ENCODE assay signal across 29 cellular contexts in genomic region chr11:61900251-61900650, GRCh38. TPM values are rescaled to one million over a fixed set of nuclear protein-coding genes. Genes with fewer than 3 reads are reported as not detected.
"Had no signal": no experiment of that assay in that cellular context is flagged by ENCODE, and none has a peak within 500 bp of the region (broad histone marks: within the 10 kb centered on the region; RNA-seq: fewer than 3 reads in every experiment).

No MANE protein-coding gene starts in this region.

- H3K4me1 ChIP-seq: adrenal gland, SJSA1 had no signal

- H3K4me3 Mint-ChIP-seq: activated CD4-positive, alpha-beta memory T cell treated with anti-CD3 and anti-CD28 coated beads, Interleukin-2, amount 10 ng/mL, durations not matched to agents 7 days and 5 days; activated CD4-positive, alpha-beta T cell treated with anti-CD3 and anti-CD28 coated beads, Interleukin-2, amount 10 ng/mL, durations not matched to agents 7 days and 5 days; activated naive CD4-positive, alpha-beta T cell treated with anti-CD3 and anti-CD28 coated beads, Interleukin-2, amount 10 ng/mL, durations not matched to agents 7 days and 5 days; activated naive CD8-positive, alpha-beta T cell treated with anti-CD3 and anti-CD28 coated beads for 36 hours; activated T-cell treated with anti-CD3 and anti-CD28 coated beads, Interleukin-2, amount 50 U/mL, for 72 hours; T-helper 17 cell had no signal

- H3K9me3 Mint-ChIP-seq: activated CD4-positive, alpha-beta memory T cell treated with anti-CD3 and anti-CD28 coated beads, Interleukin-2, amount 10 ng/mL, durations not matched to agents 7 days and 5 days; activated CD4-positive, alpha-beta T cell treated with anti-CD3 and anti-CD28 coated beads, Interleukin-2, amount 10 ng/mL, durations not matched to agents 7 days and 5 days; activated naive CD4-positive, alpha-beta T cell treated with anti-CD3 and anti-CD28 coated beads, Interleukin-2, amount 10 ng/mL, durations not matched to agents 7 days and 5 days; activated naive CD8-positive, alpha-beta T cell treated with anti-CD3 and anti-CD28 coated beads for 36 hours; activated T-cell treated with anti-CD3 and anti-CD28 coated beads, Interleukin-2, amount 50 U/mL, for 72 hours; activated T-helper 2 cell treated with anti-CD3 and anti-CD28 coated beads, Interferon-gamma antibody, Interleukin-2, Interleukin-4, amounts not matched to agents 10 μg/mL and 5 μg/mL and 100 μg/mL, durations not matched to agents 14 hours and 24 hours and 36 hours had no signal

- H3K4me2 ChIP-seq: KMS-11 had no signal

- DNase-seq: activated CD4-positive, alpha-beta memory T cell treated with anti-CD3 and anti-CD28 coated beads, Interleukin-2, amount 10 ng/mL, durations not matched to agents 7 days and 5 days; activated CD4-positive, alpha-beta T cell treated with anti-CD3 and anti-CD28 coated beads, Interleukin-2, amount 10 ng/mL, durations not matched to agents 7 days and 5 days; activated CD4-positive, CD25-positive, alpha-beta regulatory T cell; activated gamma-delta T cell treated with Interleukin-2 at 50 U/mL for 16 hours; activated naive CD4-positive, alpha-beta T cell treated with anti-CD3 and anti-CD28 coated beads, Interleukin-2, amount 10 ng/mL, durations not matched to agents 7 days and 5 days; activated naive CD8-positive, alpha-beta T cell treated with anti-CD3 and anti-CD28 coated beads for 36 hours; activated T-cell treated with anti-CD3 and anti-CD28 coated beads for 4 hours; activated T-cell treated with anti-CD3 and anti-CD28 coated beads, Interleukin-2, amount 50 U/mL, for 72 hours; adrenal gland; anterior cingulate cortex; central memory CD4-positive, alpha-beta T cell; MG63; MV-4-11; NCI-H1105; NCI-H1436; NCI-H1694 treated with DMSO at 0.1 percent for 48 hours; NCI-H2081; NCI-H524; Peyer's patch; SHP77; T-helper 17 cell; T-helper 9 cell had no signal

- H3K27ac Mint-ChIP-seq: activated CD4-positive, alpha-beta memory T cell treated with anti-CD3 and anti-CD28 coated beads, Interleukin-2, amount 10 ng/mL, durations not matched to agents 7 days and 5 days; activated CD4-positive, alpha-beta T cell treated with anti-CD3 and anti-CD28 coated beads, Interleukin-2, amount 10 ng/mL, durations not matched to agents 7 days and 5 days; activated naive CD8-positive, alpha-beta T cell treated with anti-CD3 and anti-CD28 coated beads for 36 hours; activated T-cell treated with anti-CD3 and anti-CD28 coated beads, Interleukin-2, amount 50 U/mL, for 72 hours; activated T-helper 2 cell treated with anti-CD3 and anti-CD28 coated beads, Interferon-gamma antibody, Interleukin-2, Interleukin-4, amounts not matched to agents 10 μg/mL and 5 μg/mL and 100 μg/mL, durations not matched to agents 14 hours and 24 hours and 36 hours; T-helper 17 cell had no signal

- H3K27me3 ChIP-seq: adrenal gland, MG63, Peyer's patch, SJSA1 had no signal

- H3K4me3 ChIP-seq: adrenal gland, MG63, Peyer's patch, SJSA1 had no signal

- H3K27ac ChIP-seq: adrenal gland, KMS-11, Peyer's patch, SJSA1, VCaP had no signal

- ATAC-seq: activated T-cell treated with anti-CD3 and anti-CD28 coated beads, Interleukin-2, amount 50 U/mL, for 72 hours; SK-N-SH treated with all-trans-retinoic acid at 6 μM for 48 hours; T-helper 17 cell had no signal

- H3K9me3 ChIP-seq: adrenal gland, MG63, Peyer's patch, SJSA1 had no signal

- H3K36me3 ChIP-seq: MG63, SJSA1 had no signal

- H3K36me3 Mint-ChIP-seq: activated naive CD4-positive, alpha-beta T cell treated with anti-CD3 and anti-CD28 coated beads, Interleukin-2, amount 10 ng/mL, durations not matched to agents 7 days and 5 days; activated naive CD8-positive, alpha-beta T cell treated with anti-CD3 and anti-CD28 coated beads for 36 hours had no signal

- H3K9ac ChIP-seq: KMS-11 had no signal

- H3K27me3 Mint-ChIP-seq: activated CD4-positive, alpha-beta T cell treated with anti-CD3 and anti-CD28 coated beads, Interleukin-2, amount 10 ng/mL, durations not matched to agents 7 days and 5 days; activated naive CD8-positive, alpha-beta T cell treated with anti-CD3 and anti-CD28 coated beads for 36 hours had no signal

- FAIRE-seq: bronchial epithelial cell had no signal

RNA-seq across cellular contexts. Expression of gene RAB3IL1, which starts 17.1 kb away (rescaled TPM):
- total RNA-seq: activated CD4-positive, alpha-beta memory T cell treated with anti-CD3 and anti-CD28 coated beads, Interleukin-2, amount 10 ng/mL, durations not matched to agents 7 days and 5 days; activated CD4-positive, alpha-beta T cell treated with anti-CD3 and anti-CD28 coated beads, Interleukin-2, amount 10 ng/mL, durations not matched to agents 7 days and 5 days; activated CD8-positive, alpha-beta memory T cell treated with anti-CD3 and anti-CD28 coated beads for 36 hours; activated naive CD8-positive, alpha-beta T cell treated with anti-CD3 and anti-CD28 coated beads for 36 hours; activated T-helper 2 cell treated with anti-CD3 and anti-CD28 coated beads, Interferon-gamma antibody, Interleukin-2, Interleukin-4, amounts not matched to agents 10 μg/mL and 5 μg/mL and 100 μg/mL, durations not matched to agents 14 hours and 24 hours and 36 hours; T-helper 17 cell had no signal

RNA-seq across cellular contexts. Expression of gene BEST1, which starts 49.9 kb away (rescaled TPM):
- total RNA-seq: activated CD4-positive, alpha-beta T cell treated with anti-CD3 and anti-CD28 coated beads, Interleukin-2, amount 10 ng/mL, durations not matched to agents 7 days and 5 days; activated CD8-positive, alpha-beta memory T cell treated with anti-CD3 and anti-CD28 coated beads for 36 hours; activated T-helper 2 cell treated with anti-CD3 and anti-CD28 coated beads, Interferon-gamma antibody, Interleukin-2, Interleukin-4, amounts not matched to agents 10 μg/mL and 5 μg/mL and 100 μg/mL, durations not matched to agents 14 hours and 24 hours and 36 hours had no signal
